In genomic region chr9:69120380-69121154, GRCh38 we compare ENCODE assay signal across 8 cellular contexts.
DNase-seq lines count a peak whose midpoint lies in the region; ATAC-seq and TF ChIP-seq lines count a peak whose summit lies in the region.

No MANE protein-coding gene starts in this region.

- peaks cover 19% of the 10 kb centered on the region for H3K4me1 Mint-ChIP-seq in stimulated activated naive CD8-positive, alpha-beta T cell treated with anti-CD3 and anti-CD28 coated beads, Interleukin-15, Interleukin-2, amounts not matched to agents 100 ng/mL and 50 ng/mL, for 24 hours (ENCODE audit: low read depth)

- H3K36me3 Mint-ChIP-seq in stimulated activated naive CD8-positive, alpha-beta T cell treated with anti-CD3 and anti-CD28 coated beads, Interleukin-15, Interleukin-2, amounts not matched to agents 100 ng/mL and 50 ng/mL, for 24 hours (ENCODE audit: low read depth): no peaks in the 10 kb centered on the region

- peak overlapping the region; percentile 74 for H3K4me3 ChIP-seq in brain microvascular endothelial cell (ENCODE audit: low read depth, low read length)

- DNase-seq in activated CD8-positive, alpha-beta memory T cell treated with anti-CD3 and anti-CD28 coated beads for 24 hours: peak; percentile 58
- DNase-seq in activated CD8-positive, alpha-beta memory T cell treated with anti-CD3 and anti-CD28 coated beads, Interleukin-2, amount 50 U/mL, for 4 hours: no peak
- DNase-seq in NCI-H2196 (lab: John Stamatoyannopoulos, UW; ENCODE audit: unreplicated experiment) (peak; percentile 89), brain microvascular endothelial cell (no peak), kidney tubule cell (ENCODE audit: low spot score) (peak; percentile 95)

- H3K9me3 Mint-ChIP-seq in stimulated activated naive CD8-positive, alpha-beta T cell treated with anti-CD3 and anti-CD28 coated beads, Interleukin-15, Interleukin-2, amounts not matched to agents 100 ng/mL and 50 ng/mL, for 24 hours: no peaks in the 10 kb centered on the region

- peak overlapping the region; percentile 52 for H3K4me3 Mint-ChIP-seq in stimulated activated naive CD8-positive, alpha-beta T cell treated with anti-CD3 and anti-CD28 coated beads, Interleukin-15, Interleukin-2, amounts not matched to agents 100 ng/mL and 50 ng/mL, for 24 hours

- ATAC-seq in GM18498 (IDR thresholded peaks at IDR 0.05; ENCODE audit: unreplicated experiment) (no peak), HG03378 (IDR thresholded peaks at IDR 0.05; ENCODE audit: unreplicated experiment) (no peak)

- H3K27ac Mint-ChIP-seq in stimulated activated naive CD8-positive, alpha-beta T cell treated with anti-CD3 and anti-CD28 coated beads, Interleukin-15, Interleukin-2, amounts not matched to agents 100 ng/mL and 50 ng/mL, for 24 hours: no peak overlapping the region

- no peak overlapping the region for H3K27ac ChIP-seq in brain microvascular endothelial cell

- in situ Hi-C loops in brain microvascular endothelial cell (cut with HindIII; ENCODE audit: low pct_ligation_motif_present, low sequenced_read_pairs): no loop called here

- no peaks in the 10 kb centered on the region for H3K36me3 ChIP-seq in brain microvascular endothelial cell (replicated peaks)

- TF ChIP-seq CTCF in brain microvascular endothelial cell (IDR thresholded peaks at IDR 0.05; ENCODE audit: low read depth, low read length, missing control alignments): no peak

- peaks cover 12% of the 10 kb centered on the region for H3K27me3 Mint-ChIP-seq in stimulated activated naive CD8-positive, alpha-beta T cell treated with anti-CD3 and anti-CD28 coated beads, Interleukin-15, Interleukin-2, amounts not matched to agents 100 ng/mL and 50 ng/mL, for 24 hours

- no peaks in the 10 kb centered on the region for H3K27me3 ChIP-seq in brain microvascular endothelial cell (replicated peaks)

Comparison
In these comparisons a context has a peak if more than half of its experiments do, and no peak if none do; other contexts are left out.
1. DNase-seq: peak in activated CD8-positive, alpha-beta memory T cell treated with anti-CD3 and anti-CD28 coated beads for 24 hours (single experiment), NCI-H2196 (single experiment) and kidney tubule cell (single experiment); none in activated CD8-positive, alpha-beta memory T cell treated with anti-CD3 and anti-CD28 coated beads, Interleukin-2, amount 50 U/mL, for 4 hours (single experiment) and brain microvascular endothelial cell (single experiment).